ENCODE assay signal across 34 cellular contexts in genomic region chr2:237231593-237231992, GRCh38.
DNase-seq lines count a peak whose midpoint lies in the region; ATAC-seq and TF ChIP-seq lines count a peak whose summit lies in the region.
"Had no signal": no experiment of that assay in that cellular context is flagged by ENCODE, and none has a peak within 500 bp of the region (broad histone marks: within the 10 kb centered on the region; RNA-seq: fewer than 3 reads in every experiment).

No MANE protein-coding gene starts in this region.

- peaks cover 0 to 5% of the 10 kb centered on the region in 2 experiments; a peak in 1 of 4 replicates for H3K79me1 ChIP-seq in IMR-90 (ENCODE audit: low read depth in 1 of 2, low read length in 2 of 2)

- in situ Hi-C loops in IMR-90 (cut with MboI; ENCODE audit: low sequenced_read_pairs) = no loop called here

- H3K23ac ChIP-seq in IMR-90 (ENCODE audit: low read depth, low read length) = no peak overlapping the region

- no TSS peak for BruUV-seq in IMR-90 (replicated peaks; lab: Mats Ljungman, UMichigan)

- H4K8ac ChIP-seq in IMR-90 (ENCODE audit: low read depth in 2 of 2, low read length in 2 of 2) = peak overlapping the region in 1 of 2 experiments; percentile 31; a peak in 1 of 4 replicates

- H3K27ac ChIP-seq in ACC112 (ENCODE audit: low read depth, low read length) = peak overlapping the region; percentile 44
- no peak overlapping the region; the same call in 1 of the 2 replicates for H3K27ac ChIP-seq in IMR-90 (ENCODE audit: insufficient read depth, low read length)
- H3K27ac ChIP-seq in esophagus muscularis mucosa (replicated peaks in 1 of 4) = no peak overlapping the region
- H3K27ac ChIP-seq: gastroesophageal sphincter, Peyer's patch, testis had no signal

- TF ChIP-seq RAD21 in IMR-90 (IDR thresholded peaks at IDR 0.05; ENCODE audit: low read length) = no peak

- H3K4ac ChIP-seq in IMR-90 (ENCODE audit: low read depth, low read length) = peak overlapping the region; percentile 85

- WGBS in IMR-90 (ENCODE audit: extremely low coverage in 2 of 2, insufficient read length in 1 of 2), 2 experiments = 81% methylated on average over 2 of the region's 9 CpGs; no CpG with 5 or more reads in 1 of the 2 experiments
- WGBS in esophagus muscularis mucosa = 90% methylated on average over 9 of the region's 9 CpGs

- TF ChIP-seq EP300 in esophagus muscularis mucosa (IDR thresholded peaks at IDR 0.05) = no peak

- no peak overlapping the region for H3K9ac ChIP-seq in IMR-90 (ENCODE audit: low read depth, low read length)

- peak overlapping the region; percentile 80 for H2BK20ac ChIP-seq in IMR-90 (ENCODE audit: low read depth, low read length)

- H4K91ac ChIP-seq in IMR-90 (ENCODE audit: insufficient read depth, low read depth, low read length) = peak overlapping the region; percentile 78

- no peaks in the 10 kb centered on the region for H4K20me1 ChIP-seq in IMR-90 (ENCODE audit: insufficient read depth, low read length)

- dilution Hi-C loops in IMR-90 (cut with HindIII; ENCODE audit: low sequenced_read_pairs, unreplicated experiment) = no loop called here

- peak overlapping the region; percentile 42 for H4K5ac ChIP-seq in IMR-90 (ENCODE audit: low read depth, low read length)

- no peak for DNase-seq in IMR-90
- DNase-seq in esophagus muscularis mucosa (ENCODE audit: extremely low spot score) = peak; percentile 60
- DNase-seq in posterior vena cava (ENCODE audit: low spot score) = peak; percentile 83
- no peak for DNase-seq in activated CD4-positive, alpha-beta T cell treated with anti-CD3 and anti-CD28 coated beads, Interleukin-2, amount 50 U/mL, for 48 hours
- DNase-seq in activated naive CD4-positive, alpha-beta T cell treated with anti-CD3 and anti-CD28 coated beads, Interleukin-2, amount 50 U/mL, for 72 hours (ENCODE audit: low spot score in 2 of 2) = no peak
- no peak for DNase-seq in NCI-H1105 treated with DMSO at 0.1 percent for 48 hours (lab: John Stamatoyannopoulos, UW)
- DNase-seq: activated CD4-positive, alpha-beta T cell treated with anti-CD3 and anti-CD28 coated beads, Interleukin-2, amount 10 ng/mL, durations not matched to agents 7 days and 5 days; activated gamma-delta T cell; activated T-cell treated with anti-CD3 and anti-CD28 coated beads, Interleukin-2, amount 50 U/mL, for 4 hours; CD8-positive, alpha-beta T cell; dermis blood vessel endothelial cell; esophagus squamous epithelium; H9; kidney glomerular epithelial cell; mucosa of descending colon; MV-4-11; natural killer cell; NCI-H146; NCI-H345; NCI-H774; nucleus accumbens; Peyer's patch; stimulated activated naive CD4-positive, alpha-beta T cell; T1000; testis; uterus had no signal

- peak overlapping the region; percentile 46 for H2AK5ac ChIP-seq in IMR-90 (ENCODE audit: low read depth, low read length)

- H3K14ac ChIP-seq in IMR-90 (replicated peaks; ENCODE audit: low read depth, low read length) = 0 out of 2 replicates have a peak overlapping the region, but pooled peaks have one; percentile 0

- H3K9me3 ChIP-seq in IMR-90 (ENCODE audit: control insufficient read depth, insufficient read depth, low read length) (no peaks in the 10 kb centered on the region), esophagus muscularis mucosa (no peaks in the 10 kb centered on the region)
- H3K9me3 ChIP-seq: A549, esophagus squamous epithelium, gastroesophageal sphincter, mucosa of descending colon, Peyer's patch, testis, uterus had no signal

- H3K56ac ChIP-seq in IMR-90 (ENCODE audit: extremely low read depth, insufficient read depth, low read length) = no peak overlapping the region

- H2BK120ac ChIP-seq in IMR-90 (ENCODE audit: low read depth, low read length) = peak overlapping the region; percentile 75

- H3K27ac Mint-ChIP-seq in activated naive CD4-positive, alpha-beta T cell treated with anti-CD3 and anti-CD28 coated beads, Interleukin-2, amount 50 U/mL, for 72 hours = no peak overlapping the region
- H3K27ac Mint-ChIP-seq: activated CD4-positive, alpha-beta T cell treated with anti-CD3 and anti-CD28 coated beads, Interleukin-2, amount 10 ng/mL, durations not matched to agents 7 days and 5 days; B cell; CD8-positive, alpha-beta T cell; H9; natural killer cell had no signal

- intact Hi-C loops in IMR-90 (cut with micrococcal nuclease) = no loop called here
- intact Hi-C loops in esophagus muscularis mucosa (cut with DNase I) = no loop called here
- intact Hi-C loops in posterior vena cava (cut with DNase I) = no loop called here

- no peak overlapping the region for H2BK5ac ChIP-seq in IMR-90 (ENCODE audit: low read depth, low read length, poor library complexity, severe bottlenecking)

- POLR2A ChIA-PET in IMR-90 (lab: Charles Lee; ENCODE audit: unreplicated experiment) = interaction anchor here (0.6 kb wide), 1 partner anchor 150 kb away, joined by 3 read pairs; no protein-coding TSS in a partner anchor

- H2AFZ ChIP-seq in ACC112 (ENCODE audit: low read length, unreplicated experiment) (no peak overlapping the region), IMR-90 (replicated peaks; ENCODE audit: low read length, poor library complexity) (no peak overlapping the region)

- TF ChIP-seq POLR2A in IMR-90 (IDR thresholded peaks at IDR 0.05; ENCODE audit: low read depth, low read length) (no peak), esophagus muscularis mucosa (IDR thresholded peaks at IDR 0.05; ENCODE audit: low read depth) (no peak)

- H3K36me3 ChIP-seq in ACC112 (ENCODE audit: insufficient read depth, low read length) = no peaks in the 10 kb centered on the region
- H3K36me3 ChIP-seq in IMR-90 (ENCODE audit: control insufficient read depth, insufficient read depth, low read length) = no peaks in the 10 kb centered on the region
- H3K36me3 ChIP-seq in esophagus muscularis mucosa = no peaks in the 10 kb centered on the region
- H3K36me3 ChIP-seq: esophagus squamous epithelium, gastroesophageal sphincter, Peyer's patch, uterus had no signal

- H3K4me1 ChIP-seq in ACC112 (ENCODE audit: control insufficient read depth, insufficient read depth, low read length, unreplicated experiment) (peaks cover 52% of the 10 kb centered on the region), IMR-90 (ENCODE audit: control insufficient read depth, insufficient read depth, low read length) (peaks cover 28% of the 10 kb centered on the region), esophagus muscularis mucosa (peaks cover 12 to 33% (median 32%) of the 10 kb centered on the region in 4 donors)
- H3K4me1 ChIP-seq: Peyer's patch had no signal

- no peak overlapping the region for H3K4me2 ChIP-seq in IMR-90 (ENCODE audit: low read depth, low read length)
- H3K4me2 ChIP-seq: A549 had no signal

- no peak overlapping the region for H2AK9ac ChIP-seq in IMR-90 (replicated peaks; ENCODE audit: low read depth, low read length, poor library complexity)

- peak overlapping the region; percentile 65 for H3K18ac ChIP-seq in IMR-90 (ENCODE audit: low read depth, low read length)

- ATAC-seq in IMR-90 (ENCODE audit: low read depth) (no peak), HG03039 (IDR thresholded peaks at IDR 0.05; ENCODE audit: unreplicated experiment) (no peak)
- no peak for ATAC-seq in activated naive CD4-positive, alpha-beta T cell treated with anti-CD3 and anti-CD28 coated beads, Interleukin-2, amount 50 U/mL, for 72 hours
- ATAC-seq: A549; activated T-cell treated with anti-CD3 and anti-CD28 coated beads, Interleukin-2, amount 50 U/mL, for 4 hours; CD8-positive, alpha-beta T cell; gastroesophageal sphincter; mucosa of descending colon; natural killer cell had no signal

- H3K36me3 Mint-ChIP-seq in activated naive CD4-positive, alpha-beta T cell treated with anti-CD3 and anti-CD28 coated beads, Interleukin-2, amount 50 U/mL, for 72 hours = no peaks in the 10 kb centered on the region
- H3K36me3 Mint-ChIP-seq: CD8-positive, alpha-beta T cell; natural killer cell had no signal

- CTCF ChIA-PET in IMR-90 (lab: Yijun Ruan, JAX) = no interaction called here

- no peak overlapping the region for H3K4me3 ChIP-seq in ACC112 (ENCODE audit: low read depth, low read length)
- H3K4me3 ChIP-seq in IMR-90 (ENCODE audit: insufficient read depth, low read depth, low read length) = no peak overlapping the region
- H3K4me3 ChIP-seq in esophagus muscularis mucosa = no peak overlapping the region
- H3K4me3 ChIP-seq: A549, esophagus squamous epithelium, gastroesophageal sphincter, lung, mucosa of descending colon, Peyer's patch, skin epidermis, testis, uterus had no signal

- no peaks in the 10 kb centered on the region for H3K79me2 ChIP-seq in ACC112 (ENCODE audit: control insufficient read depth, insufficient read depth, low read length, unreplicated experiment)

- H3K9me3 Mint-ChIP-seq in activated naive CD4-positive, alpha-beta T cell treated with anti-CD3 and anti-CD28 coated beads, Interleukin-2, amount 50 U/mL, for 72 hours = peaks cover 0 to 13% of the 10 kb centered on the region in 2 donors
- H3K9me3 Mint-ChIP-seq: activated CD4-positive, alpha-beta T cell treated with anti-CD3 and anti-CD28 coated beads, Interleukin-2, amount 10 ng/mL, durations not matched to agents 7 days and 5 days; activated T-cell treated with anti-CD3 and anti-CD28 coated beads, Interleukin-2, amount 50 U/mL, for 4 hours; CD8-positive, alpha-beta T cell; central memory CD8-positive, alpha-beta T cell; H9; natural killer cell had no signal

- H3K27me3 ChIP-seq in ACC112 (ENCODE audit: insufficient read depth, low read length) (no peaks in the 10 kb centered on the region), IMR-90 (ENCODE audit: control insufficient read depth, insufficient read depth, low read length) (no peaks in the 10 kb centered on the region), esophagus muscularis mucosa (no peaks in the 10 kb centered on the region)
- H3K27me3 ChIP-seq: gastroesophageal sphincter, Peyer's patch, testis, uterus had no signal

- TF ChIP-seq CTCF in IMR-90 (conservative IDR thresholded peaks at IDR 0.05; ENCODE audit: low read depth, low read length) = no peak
- TF ChIP-seq CTCF in esophagus muscularis mucosa (IDR thresholded peaks at IDR 0.05) = no peak

- H2BK15ac ChIP-seq in IMR-90 (ENCODE audit: low read depth, low read length) = peak overlapping the region; percentile 67; the same call in 2 of the 3 replicates

- peaks cover 32% of the 10 kb centered on the region for H3K9me1 ChIP-seq in IMR-90 (ENCODE audit: insufficient read depth, low read length)

TF ChIP-seq in IMR-90, 13 proteins besides CTCF, POLR2A, EP300 and RAD21 (continues in another document):
- TF ChIP-seq MXI1 (IDR thresholded peaks at IDR 0.05; ENCODE audit: borderline replicate concordance, low read depth, low read length) (no peak), CEBPB (IDR thresholded peaks at IDR 0.05; ENCODE audit: low read depth, low read length) (no peak), RFX5 (IDR thresholded peaks at IDR 0.05; ENCODE audit: low read depth, low read length) (no peak), MAFK (IDR thresholded peaks at IDR 0.05; ENCODE audit: low read depth, low read length) (no peak)

Comparison
In these comparisons a context has a peak if more than half of its experiments do, and no peak if none do; other contexts are left out.
1. DNase-seq: peak in esophagus muscularis mucosa (single experiment) and posterior vena cava (single experiment); none in IMR-90 (single experiment), activated CD4-positive, alpha-beta T cell treated with anti-CD3 and anti-CD28 coated beads, Interleukin-2, amount 50 U/mL, for 48 hours (0 of 2), activated naive CD4-positive, alpha-beta T cell treated with anti-CD3 and anti-CD28 coated beads, Interleukin-2, amount 50 U/mL, for 72 hours (0 of 2) and NCI-H1105 treated with DMSO at 0.1 percent for 48 hours (single experiment).